Comparison of ENCODE assay signal across 8 cellular contexts in the genomic region with DNA sequence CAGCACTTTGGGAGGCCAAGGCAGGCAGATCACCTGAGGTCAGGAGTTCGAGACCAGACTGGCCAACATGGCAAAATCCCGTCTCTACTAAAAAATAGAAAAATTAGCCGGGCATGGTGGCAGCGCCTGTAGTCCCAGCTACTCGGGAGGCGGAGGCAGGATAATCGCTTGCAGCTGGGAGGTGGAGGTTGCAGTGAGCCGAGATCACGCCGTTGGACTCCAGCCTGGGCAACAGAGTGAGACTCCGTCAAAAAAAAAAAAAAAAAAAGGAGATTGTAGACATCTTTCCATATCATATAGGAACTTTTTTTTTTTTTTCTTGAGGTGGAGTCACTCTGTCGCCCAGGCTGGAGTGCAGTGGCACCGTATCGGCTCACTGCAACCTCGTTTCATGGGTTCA. TPM values are rescaled to one million over a fixed set of nuclear protein-coding genes. Genes with fewer than 3 reads are reported as not detected.
DNase-seq lines count a peak whose midpoint lies in the region; ATAC-seq, FAIRE-seq and TF ChIP-seq lines count a peak whose summit lies in the region.
"Not testable (repeated sequence)": the region's sequence is repeated elsewhere in the genome, so short reads cannot be mapped to it uniquely, and the experiment has no call there.

No MANE protein-coding gene starts in this region.

- H3K27ac ChIP-seq in HepG2 (ENCODE audit: extremely low read length, insufficient read depth, low read length), result not testable (repeated sequence)
- peak overlapping the region; percentile 78 for H3K27ac ChIP-seq in parathyroid adenoma

- H3K27me3 ChIP-seq in Caco-2 (replicated peaks; ENCODE audit: control insufficient read depth, insufficient read depth, low read length); Loucy (ENCODE audit: insufficient read depth, low read length, poor library complexity, severe bottlenecking); HepG2 (ENCODE audit: control insufficient read depth in 1 of 2, insufficient read depth in 2 of 2, low read length in 2 of 2); parathyroid adenoma (ENCODE audit: control insufficient read depth, insufficient read depth, low read length): not testable (repeated sequence)

- H3F3A ChIP-seq in Loucy (ENCODE audit: low read depth), result not testable (repeated sequence)

- BruUV-seq in Caco-2 (replicated peaks; lab: Mats Ljungman, UMichigan); HepG2 (replicated peaks; lab: Mats Ljungman, UMichigan): not testable (repeated sequence)

- H3K9ac ChIP-seq in Loucy (ENCODE audit: low read depth, low read length, poor library complexity, severe bottlenecking), result peak overlapping the region; percentile 94
- H3K9ac ChIP-seq in HepG2 (ENCODE audit: insufficient read depth, low read depth, low read length); parathyroid adenoma: not testable (repeated sequence)

- CTCF ChIA-PET in Caco-2 (lab: Charles Lee); activated CD4-positive, alpha-beta T cell treated with anti-CD3 and anti-CD28 coated beads for 36 hours (lab: Charles Lee); HepG2 (lab: Yijun Ruan, JAX; ENCODE audit: low intra/inter-chr PET ratio, low total read pairs): not testable (repeated sequence)

- H3K9me2 ChIP-seq in Loucy (replicated peaks; ENCODE audit: low read depth, low read length), result not testable (repeated sequence)

- 90% methylated on average over 15 of the region's 15 CpGs for WGBS in HepG2 (ENCODE audit: low lambda C conversion rate)

- ATAC-seq in activated CD4-positive, alpha-beta T cell treated with anti-CD3 and anti-CD28 coated beads for 36 hours; HepG2: not testable (repeated sequence)

- not testable (repeated sequence) for H3K36me3 ChIP-seq in Caco-2 (ENCODE audit: control insufficient read depth, insufficient read depth, low read length); Loucy (ENCODE audit: insufficient read depth, low read length); HepG2 (replicated peaks in 1 of 2; ENCODE audit: control insufficient read depth in 1 of 2, insufficient read depth in 2 of 2, low read length in 2 of 2); parathyroid adenoma (ENCODE audit: control insufficient read depth, insufficient read depth, low read length)

- not testable (repeated sequence) for DNase-seq in Caco-2; activated CD4-positive, alpha-beta T cell treated with anti-CD3 and anti-CD28 coated beads for 36 hours; astrocyte of the cerebellum (ENCODE audit: low read depth); epithelial cell of proximal tubule (ENCODE audit: low read depth); HepG2 (ENCODE audit: low spot score); type B pancreatic cell (ENCODE audit: extremely low spot score, unreplicated experiment)

- not testable (repeated sequence) for H3K4me1 ChIP-seq in Caco-2, parathyroid adenoma
- H3K4me1 ChIP-seq in Loucy (ENCODE audit: insufficient read depth, low read length, poor library complexity, severe bottlenecking) (peaks cover 27% of the 10 kb centered on the region), HepG2 (ENCODE audit: insufficient read depth, low read length) (peaks cover 31% of the 10 kb centered on the region)

- peak overlapping the region; percentile 94 for H3K4me3 Mint-ChIP-seq in Caco-2 (ENCODE audit: unreplicated experiment)
- H3K4me3 Mint-ChIP-seq in activated CD4-positive, alpha-beta T cell treated with anti-CD3 and anti-CD28 coated beads for 36 hours, result peak overlapping the region; percentile 90
- peak overlapping the region; percentile 92 for H3K4me3 Mint-ChIP-seq in type B pancreatic cell

- peaks cover 38% of the 10 kb centered on the region for H3K79me2 ChIP-seq in Loucy (ENCODE audit: insufficient read depth, low read length)
- H3K79me2 ChIP-seq in HepG2 (ENCODE audit: insufficient read depth, low read length); parathyroid adenoma: not testable (repeated sequence)

- not testable (repeated sequence) for TF ChIP-seq RAD21 in HepG2 (CRISPR knock-in tag; IDR thresholded peaks at IDR 0.05)

- H3K9me3 ChIP-seq in Caco-2; Loucy (ENCODE audit: insufficient read depth, low read depth, low read length); HepG2 (ENCODE audit: low read length); parathyroid adenoma (ENCODE audit: control insufficient read depth, low read length): not testable (repeated sequence)

- H3K36me3 Mint-ChIP-seq in Caco-2 (ENCODE audit: insufficient read depth, unreplicated experiment), result peaks cover 24% of the 10 kb centered on the region
- H3K36me3 Mint-ChIP-seq in activated CD4-positive, alpha-beta T cell treated with anti-CD3 and anti-CD28 coated beads for 36 hours (ENCODE audit: low read depth), result peaks cover 10% of the 10 kb centered on the region
- H3K36me3 Mint-ChIP-seq in type B pancreatic cell, result not testable (repeated sequence)

- TF ChIP-seq CTCF in Caco-2 (IDR thresholded peaks at IDR 0.05; ENCODE audit: insufficient read depth in 1 of 2, low read depth in 1 of 2, low read length in 1 of 2, severe bottlenecking in 1 of 2, unreplicated experiment in 1 of 2); Loucy (conservative IDR thresholded peaks at IDR 0.05; ENCODE audit: low read length); astrocyte of the cerebellum (IDR thresholded peaks at IDR 0.05; ENCODE audit: low read depth, low read length, missing control alignments); epithelial cell of proximal tubule (conservative IDR thresholded peaks at IDR 0.05; ENCODE audit: low read depth, low read length); HepG2 (CRISPR knock-in tag; IDR thresholded peaks at IDR 0.05); parathyroid adenoma (IDR thresholded peaks at IDR 0.05); type B pancreatic cell (conservative IDR thresholded peaks at IDR 0.05): not testable (repeated sequence)

- intact Hi-C loops in Caco-2 (cut with micrococcal nuclease; ENCODE audit: unreplicated experiment); activated CD4-positive, alpha-beta T cell treated with anti-CD3 and anti-CD28 coated beads for 36 hours (cut with DNase I, micrococcal nuclease); HepG2 (cut with micrococcal nuclease; ENCODE audit: unreplicated experiment): not testable (repeated sequence)

- in situ Hi-C loops in astrocyte of the cerebellum (cut with HindIII; ENCODE audit: low sequenced_read_pairs); HepG2 (cut with HindIII; ENCODE audit: extremely low pct_ligation_motif_present, low pct_unique_long_range_greater_than_20kb): not testable (repeated sequence)

- H3K4me3 ChIP-seq in Caco-2 (ENCODE audit: low read depth, low read length) (peak overlapping the region; percentile 73), Loucy (ENCODE audit: low read length, poor library complexity, severe bottlenecking) (peak overlapping the region; percentile 95), astrocyte of the cerebellum (ENCODE audit: low read depth, low read length) (peak overlapping the region; percentile 87), epithelial cell of proximal tubule (ENCODE audit: low read depth, low read length) (peak overlapping the region; percentile 87), HepG2 (replicated peaks in 1 of 3; ENCODE audit: insufficient read depth in 1 of 3, low read depth in 2 of 3, low read length in 3 of 3) (peak overlapping the region in 2 of 3 experiments; percentile 79 to 80; a peak in 4 of 6 replicates), parathyroid adenoma (ENCODE audit: low read depth, low read length) (peak overlapping the region; percentile 62)

- TF ChIP-seq POLR2A in HepG2 (IDR thresholded peaks at IDR 0.05; ENCODE audit: insufficient read depth in 1 of 2, low read depth in 2 of 2, low read length in 2 of 2), result not testable (repeated sequence)

- H3K27ac Mint-ChIP-seq in Caco-2 (ENCODE audit: unreplicated experiment), result peak overlapping the region; percentile 90
- peak overlapping the region; percentile 89 for H3K27ac Mint-ChIP-seq in activated CD4-positive, alpha-beta T cell treated with anti-CD3 and anti-CD28 coated beads for 36 hours
- H3K27ac Mint-ChIP-seq in type B pancreatic cell, result peak overlapping the region; percentile 87

- not testable (repeated sequence) for H3K4me1 Mint-ChIP-seq in Caco-2 (ENCODE audit: low read depth, unreplicated experiment); activated CD4-positive, alpha-beta T cell treated with anti-CD3 and anti-CD28 coated beads for 36 hours
- H3K4me1 Mint-ChIP-seq in type B pancreatic cell (ENCODE audit: unreplicated experiment), result peaks cover 14% of the 10 kb centered on the region

- not testable (repeated sequence) for FAIRE-seq in HepG2 (lab: Jason Lieb, UNC)

- not testable (repeated sequence) for H3K27me3 Mint-ChIP-seq in Caco-2 (ENCODE audit: insufficient read depth, unreplicated experiment); activated CD4-positive, alpha-beta T cell treated with anti-CD3 and anti-CD28 coated beads for 36 hours; type B pancreatic cell

- H4K20me1 ChIP-seq in Loucy (ENCODE audit: insufficient read depth, low read length, poor library complexity, severe bottlenecking); HepG2 (ENCODE audit: insufficient read depth, low read length): not testable (repeated sequence)

- not testable (repeated sequence) for H2AFZ ChIP-seq in Loucy (ENCODE audit: low read length); HepG2 (ENCODE audit: low read length); parathyroid adenoma

- H3K4me2 ChIP-seq in Loucy (ENCODE audit: low read depth, low read length, poor library complexity, severe bottlenecking), result peak overlapping the region; percentile 83
- peak overlapping the region; percentile 84 for H3K4me2 ChIP-seq in HepG2 (ENCODE audit: low read depth, low read length)
- H3K4me2 ChIP-seq in parathyroid adenoma (ENCODE audit: low read length), result peak overlapping the region; percentile 67

- H3K9me3 Mint-ChIP-seq in Caco-2 (ENCODE audit: unreplicated experiment); activated CD4-positive, alpha-beta T cell treated with anti-CD3 and anti-CD28 coated beads for 36 hours (ENCODE audit: low read depth); type B pancreatic cell: not testable (repeated sequence)

- POLR2A ChIA-PET in Caco-2 (lab: Charles Lee); HepG2 (lab: Yijun Ruan, JAX): not testable (repeated sequence)
- POLR2A ChIA-PET in activated CD4-positive, alpha-beta T cell treated with anti-CD3 and anti-CD28 coated beads for 36 hours (lab: Charles Lee), result interaction anchor here (0.7 kb wide), 1 partner anchor 16 kb away, joined by 4 read pairs; no protein-coding TSS in a partner anchor

- TF ChIP-seq EP300 in HepG2 (IDR thresholded peaks at IDR 0.05; ENCODE audit: low read depth in 2 of 2, low read length in 2 of 2); HepG2 (CRISPR knock-in tag; IDR thresholded peaks at IDR 0.05; ENCODE audit: borderline replicate concordance): not testable (repeated sequence)

RNA-seq across cellular contexts. Expression of gene ZBTB42, which starts 13.8 kb away (rescaled TPM):
- total RNA-seq in Caco-2 (2022), result 9.1 and 9.7 TPM in 2 replicates
- 1 to 10 TPM; 1.5 to 2.0 TPM for total RNA-seq in activated CD4-positive, alpha-beta T cell treated with anti-CD3 and anti-CD28 coated beads for 36 hours
- 5.4 and 7.8 TPM in 2 replicates for total RNA-seq in epithelial cell of proximal tubule
- 3.2 and 4.2 TPM in 2 replicates for total RNA-seq in HepG2 (2016; rRNA removed; fragmentation: Illumina TruSeq; extraction: Trizol)
- total RNA-seq in HepG2 (2016; cell fraction: cytosol; rRNA removed; fragmentation: Illumina TruSeq; extraction: Trizol; ENCODE audit: low read depth), result 1.2 and 1.6 TPM in 2 replicates
- 2.4 and 3.9 TPM in 2 replicates for total RNA-seq in HepG2 (2016; cell fraction: insoluble cytoplasmic fraction; rRNA removed; fragmentation: Illumina TruSeq; extraction: Trizol)
- total RNA-seq in HepG2 (2016; cell fraction: membrane; rRNA removed; fragmentation: Illumina TruSeq; extraction: Trizol), result 4.3 and 4.4 TPM in 2 replicates
- total RNA-seq in HepG2 (2016; cell fraction: nucleus; rRNA removed; fragmentation: Illumina TruSeq; extraction: Trizol), result 3.6 and 4.2 TPM in 2 replicates
- polyA plus RNA-seq in HepG2 (2011; rRNA removed), result 2.8 and 4.0 TPM in 2 replicates
- 3.7 and 4.3 TPM in 2 replicates for polyA plus RNA-seq in HepG2 (2011; cell fraction: cytosol; rRNA removed)
- polyA plus RNA-seq in HepG2 (2011; cell fraction: nucleus; rRNA removed), result 7.2 and 7.5 TPM in 2 replicates
- 3.6 and 4.3 TPM in 2 replicates for polyA plus RNA-seq in HepG2 (2012)
- 1.0 and 1.1 TPM in 2 replicates for polyA plus RNA-seq in HepG2 (2016; cell fraction: cytosol; fragmentation: Illumina TruSeq; extraction: Trizol; ENCODE audit: low read depth)
- 2.3 and 2.7 TPM in 2 replicates for polyA plus RNA-seq in HepG2 (2016; cell fraction: insoluble cytoplasmic fraction; fragmentation: Illumina TruSeq; extraction: Trizol; ENCODE audit: low read depth)
- polyA plus RNA-seq in HepG2 (2016; cell fraction: membrane; fragmentation: Illumina TruSeq; extraction: Trizol; ENCODE audit: low read depth), result 3.4 and 3.5 TPM in 2 replicates
- polyA plus RNA-seq in HepG2 (2016; cell fraction: nucleus; fragmentation: Illumina TruSeq; extraction: Trizol; ENCODE audit: insufficient read depth, low read depth), result 2.8 and 3.1 TPM in 2 replicates
- polyA minus RNA-seq in HepG2 (2011; rRNA and poly(A)+ RNA removed; ENCODE audit: low replicate concordance), result 6.6 and 17.0 TPM in 2 replicates
- polyA minus RNA-seq in HepG2 (2011; cell fraction: cytosol; rRNA and poly(A)+ RNA removed), result 6.2 and 8.1 TPM in 2 replicates
- 8.2 TPM in 2 replicates for polyA minus RNA-seq in HepG2 (2011; cell fraction: nucleus; rRNA and poly(A)+ RNA removed)
- 6.6 and 11.5 TPM in 2 replicates for total RNA-seq in type B pancreatic cell (ENCODE audit: low replicate concordance)

RNA-seq across cellular contexts. Expression of gene AKT1, which starts 19.2 kb away (rescaled TPM):
- 110 and 111 TPM in 2 replicates for total RNA-seq in Caco-2 (2022)
- 100 to 1,000 TPM; 110 to 126 TPM for total RNA-seq in activated CD4-positive, alpha-beta T cell treated with anti-CD3 and anti-CD28 coated beads for 36 hours
- total RNA-seq in epithelial cell of proximal tubule, result 162 and 203 TPM in 2 replicates
- 85.7 and 96.2 TPM in 2 replicates for total RNA-seq in HepG2 (2016; rRNA removed; fragmentation: Illumina TruSeq; extraction: Trizol)
- total RNA-seq in HepG2 (2016; cell fraction: cytosol; rRNA removed; fragmentation: Illumina TruSeq; extraction: Trizol; ENCODE audit: low read depth), result 66.8 and 84.2 TPM in 2 replicates
- 76.8 and 97.9 TPM in 2 replicates for total RNA-seq in HepG2 (2016; cell fraction: insoluble cytoplasmic fraction; rRNA removed; fragmentation: Illumina TruSeq; extraction: Trizol)
- total RNA-seq in HepG2 (2016; cell fraction: membrane; rRNA removed; fragmentation: Illumina TruSeq; extraction: Trizol), result 171 and 190 TPM in 2 replicates
- 48.2 and 57.1 TPM in 2 replicates for total RNA-seq in HepG2 (2016; cell fraction: nucleus; rRNA removed; fragmentation: Illumina TruSeq; extraction: Trizol)
- 116 and 135 TPM in 2 replicates for polyA plus RNA-seq in HepG2 (2011; rRNA removed)
- 114 and 136 TPM in 2 replicates for polyA plus RNA-seq in HepG2 (2011; cell fraction: cytosol; rRNA removed)
- polyA plus RNA-seq in HepG2 (2011; cell fraction: nucleus; rRNA removed), result 362 and 435 TPM in 2 replicates
- 58.6 and 80.7 TPM in 2 replicates for polyA plus RNA-seq in HepG2 (2012)
- polyA plus RNA-seq in HepG2 (2016; cell fraction: cytosol; fragmentation: Illumina TruSeq; extraction: Trizol; ENCODE audit: low read depth), result 81.6 and 107 TPM in 2 replicates
- polyA plus RNA-seq in HepG2 (2016; cell fraction: insoluble cytoplasmic fraction; fragmentation: Illumina TruSeq; extraction: Trizol; ENCODE audit: low read depth), result 105 and 119 TPM in 2 replicates
- 182 and 194 TPM in 2 replicates for polyA plus RNA-seq in HepG2 (2016; cell fraction: membrane; fragmentation: Illumina TruSeq; extraction: Trizol; ENCODE audit: low read depth)
- polyA plus RNA-seq in HepG2 (2016; cell fraction: nucleus; fragmentation: Illumina TruSeq; extraction: Trizol; ENCODE audit: insufficient read depth, low read depth), result 146 and 159 TPM in 2 replicates
- 159 and 183 TPM in 2 replicates for polyA minus RNA-seq in HepG2 (2011; rRNA and poly(A)+ RNA removed; ENCODE audit: low replicate concordance)
- polyA minus RNA-seq in HepG2 (2011; cell fraction: cytosol; rRNA and poly(A)+ RNA removed), result 76.1 and 78.3 TPM in 2 replicates
- polyA minus RNA-seq in HepG2 (2011; cell fraction: nucleus; rRNA and poly(A)+ RNA removed), result 46.7 and 48.0 TPM in 2 replicates
- 102 and 123 TPM in 2 replicates for total RNA-seq in type B pancreatic cell (ENCODE audit: low replicate concordance)

RNA-seq across cellular contexts. Expression of gene CEP170B, which starts 50.4 kb away (rescaled TPM):
- total RNA-seq in Caco-2 (2022) (31.6 and 32.0 TPM in 2 replicates), epithelial cell of proximal tubule (28.9 and 30.9 TPM in 2 replicates), HepG2 (2016; rRNA removed; fragmentation: Illumina TruSeq; extraction: Trizol) (4.4 and 8.8 TPM in 2 replicates), type B pancreatic cell (ENCODE audit: low replicate concordance) (26.5 and 51.5 TPM in 2 replicates)
- 1 to 10 TPM; 3.9 to 4.0 TPM for total RNA-seq in activated CD4-positive, alpha-beta T cell treated with anti-CD3 and anti-CD28 coated beads for 36 hours
- 1.9 and 3.8 TPM in 2 replicates for total RNA-seq in HepG2 (2016; cell fraction: cytosol; rRNA removed; fragmentation: Illumina TruSeq; extraction: Trizol; ENCODE audit: low read depth)
- total RNA-seq in HepG2 (2016; cell fraction: insoluble cytoplasmic fraction; rRNA removed; fragmentation: Illumina TruSeq; extraction: Trizol), result 3.5 and 8.9 TPM in 2 replicates
- total RNA-seq in HepG2 (2016; cell fraction: membrane; rRNA removed; fragmentation: Illumina TruSeq; extraction: Trizol), result 2.8 and 3.2 TPM in 2 replicates
- total RNA-seq in HepG2 (2016; cell fraction: nucleus; rRNA removed; fragmentation: Illumina TruSeq; extraction: Trizol), result 7.2 and 8.8 TPM in 2 replicates
- polyA plus RNA-seq in HepG2 (2011; rRNA removed), result 4.3 and 6.2 TPM in 2 replicates
- polyA plus RNA-seq in HepG2 (2011; cell fraction: cytosol; rRNA removed), result 3.5 and 4.9 TPM in 2 replicates
- 25.2 and 37.7 TPM in 2 replicates for polyA plus RNA-seq in HepG2 (2011; cell fraction: nucleus; rRNA removed)
- 7.4 and 10.5 TPM in 2 replicates for polyA plus RNA-seq in HepG2 (2012)
- polyA plus RNA-seq in HepG2 (2016; cell fraction: cytosol; fragmentation: Illumina TruSeq; extraction: Trizol; ENCODE audit: low read depth), result 0.50 and 0.58 TPM in 2 replicates
- polyA plus RNA-seq in HepG2 (2016; cell fraction: insoluble cytoplasmic fraction; fragmentation: Illumina TruSeq; extraction: Trizol; ENCODE audit: low read depth), result 4.9 and 7.1 TPM in 2 replicates
- 1.8 and 2.2 TPM in 2 replicates for polyA plus RNA-seq in HepG2 (2016; cell fraction: membrane; fragmentation: Illumina TruSeq; extraction: Trizol; ENCODE audit: low read depth)
- polyA plus RNA-seq in HepG2 (2016; cell fraction: nucleus; fragmentation: Illumina TruSeq; extraction: Trizol; ENCODE audit: insufficient read depth, low read depth), result 43.8 and 50.2 TPM in 2 replicates
- polyA minus RNA-seq in HepG2 (2011; rRNA and poly(A)+ RNA removed; ENCODE audit: low replicate concordance), result 6.4 and 7.9 TPM in 2 replicates
- polyA minus RNA-seq in HepG2 (2011; cell fraction: cytosol; rRNA and poly(A)+ RNA removed), result 4.6 and 7.0 TPM in 2 replicates
- 4.1 and 5.7 TPM in 2 replicates for polyA minus RNA-seq in HepG2 (2011; cell fraction: nucleus; rRNA and poly(A)+ RNA removed)
